Comparison of ENCODE assay signal across 30 cellular contexts in genomic region chr10:118407742-118408141, GRCh38.
"Had no signal": no experiment of that assay in that cellular context is flagged by ENCODE, and none has a peak within 500 bp of the region (broad histone marks: within the 10 kb centered on the region; RNA-seq: fewer than 3 reads in every experiment).

No MANE protein-coding gene starts in this region.

- DNase-seq: activated CD4-positive, alpha-beta T cell treated with anti-CD3 and anti-CD28 coated beads for 1 hour; activated CD4-positive, alpha-beta T cell treated with anti-CD3 and anti-CD28 coated beads, Interleukin-2, amount 10 ng/mL, durations not matched to agents 7 days and 5 days; activated CD8-positive, alpha-beta T cell treated with anti-CD3 and anti-CD28 coated beads for 36 hours; activated gamma-delta T cell treated with Interleukin-2 at 50 U/mL for 16 hours; activated naive CD4-positive, alpha-beta T cell treated with anti-CD3 and anti-CD28 coated beads, Interleukin-2, amount 50 U/mL, for 16 hours; activated T-cell treated with anti-CD3 and anti-CD28 coated beads, Interleukin-2, amount 50 U/mL, for 4 hours; dermis blood vessel endothelial cell; effector CD4-positive, alpha-beta T cell; head of caudate nucleus; immature natural killer cell; kidney; left colon; naive thymus-derived CD8-positive, alpha-beta T cell; nucleus accumbens; pancreas; retina; stimulated activated CD4-positive, alpha-beta T cell treated with anti-CD3 and anti-CD28 coated beads, Interleukin-12 subunit alpha, Interleukin-12 subunit beta, amount 100 ng/mL, for 4 hours; stimulated activated CD4-positive, alpha-beta T cell treated with anti-CD3 and anti-CD28 coated beads, Interleukin-4, amount 100 ng/mL, for 1 hour; stimulated activated naive CD8-positive, alpha-beta T cell treated with anti-CD3 and anti-CD28 coated beads, Interleukin-15, Interleukin-2, amounts not matched to agents 100 U/mL and 50 U/mL, for 24 hours; T-helper 2 cell had no signal

- H3K36me3 ChIP-seq: gastroesophageal sphincter, pancreas, prostate gland, thoracic aorta, upper lobe of left lung, vagina had no signal

- ATAC-seq: activated CD8-positive, alpha-beta T cell treated with anti-CD3 and anti-CD28 coated beads for 36 hours; activated T-cell treated with anti-CD3 and anti-CD28 coated beads, Interleukin-2, amount 50 U/mL, for 4 hours; activated T-helper 17 cell treated with anti-CD3 and anti-CD28 coated beads, Interleukin-2, amount 50 U/mL, for 72 hours; gastroesophageal sphincter; left colon; naive thymus-derived CD8-positive, alpha-beta T cell; pancreas; sciatic nerve; stimulated activated naive CD8-positive, alpha-beta T cell treated with anti-CD3 and anti-CD28 coated beads, Interleukin-15, Interleukin-2, amounts not matched to agents 100 U/mL and 50 U/mL, for 24 hours had no signal

- H3K9me3 Mint-ChIP-seq: activated CD4-positive, alpha-beta T cell treated with anti-CD3 and anti-CD28 coated beads, Interleukin-2, amount 10 ng/mL, durations not matched to agents 7 days and 5 days; activated CD8-positive, alpha-beta T cell treated with anti-CD3 and anti-CD28 coated beads for 36 hours; activated T-cell treated with anti-CD3 and anti-CD28 coated beads, Interleukin-2, amount 50 U/mL, for 4 hours; activated T-helper 17 cell treated with anti-CD3 and anti-CD28 coated beads, Interleukin-2, amount 50 U/mL, for 72 hours; immature natural killer cell; memory B cell; naive thymus-derived CD8-positive, alpha-beta T cell; neural crest cell had no signal

- H3K36me3 Mint-ChIP-seq: immature natural killer cell; memory B cell; naive thymus-derived CD8-positive, alpha-beta T cell had no signal

- H3K4me1 ChIP-seq: gastroesophageal sphincter, pancreas, prostate gland, vagina had no signal

- H3K27ac ChIP-seq: gastroesophageal sphincter, pancreas, prostate gland, skin epidermis, thoracic aorta, upper lobe of left lung, vagina had no signal

- H3K4me3 Mint-ChIP-seq: activated CD4-positive, alpha-beta T cell treated with anti-CD3 and anti-CD28 coated beads, Interleukin-2, amount 10 ng/mL, durations not matched to agents 7 days and 5 days; activated CD8-positive, alpha-beta T cell treated with anti-CD3 and anti-CD28 coated beads for 36 hours; activated T-cell treated with anti-CD3 and anti-CD28 coated beads, Interleukin-2, amount 50 U/mL, for 4 hours; activated T-helper 17 cell treated with anti-CD3 and anti-CD28 coated beads, Interleukin-2, amount 50 U/mL, for 72 hours; immature natural killer cell; memory B cell; naive thymus-derived CD8-positive, alpha-beta T cell; neural crest cell had no signal

- H3K27me3 ChIP-seq: upper lobe of left lung had no signal

- H3K4me1 Mint-ChIP-seq: activated CD4-positive, alpha-beta T cell treated with anti-CD3 and anti-CD28 coated beads, Interleukin-2, amount 10 ng/mL, durations not matched to agents 7 days and 5 days; activated T-helper 17 cell treated with anti-CD3 and anti-CD28 coated beads, Interleukin-2, amount 50 U/mL, for 72 hours; immature natural killer cell; memory B cell had no signal

- H3K4me3 ChIP-seq: gastroesophageal sphincter, pancreas, prostate gland, skin epidermis, thoracic aorta, upper lobe of left lung, vagina had no signal

- H3K27ac Mint-ChIP-seq: activated CD4-positive, alpha-beta T cell treated with anti-CD3 and anti-CD28 coated beads, Interleukin-2, amount 10 ng/mL, durations not matched to agents 7 days and 5 days; activated CD8-positive, alpha-beta T cell treated with anti-CD3 and anti-CD28 coated beads for 36 hours; activated T-helper 17 cell treated with anti-CD3 and anti-CD28 coated beads, Interleukin-2, amount 50 U/mL, for 72 hours; immature natural killer cell; memory B cell; naive thymus-derived CD8-positive, alpha-beta T cell had no signal

- H3K9me3 ChIP-seq: gastroesophageal sphincter, pancreas, prostate gland, thoracic aorta, upper lobe of left lung, vagina had no signal
